ENCODE assay signal across 16 cellular contexts in genomic region chr17:40952675-40953074, GRCh38. TPM values are rescaled to one million over a fixed set of nuclear protein-coding genes. Genes with fewer than 3 reads are reported as not detected.
DNase-seq lines count a peak whose midpoint lies in the region; ATAC-seq and TF ChIP-seq lines count a peak whose summit lies in the region.
"Had no signal": no experiment of that assay in that cellular context is flagged by ENCODE, and none has a peak within 500 bp of the region (broad histone marks: within the 10 kb centered on the region; RNA-seq: fewer than 3 reads in every experiment).

No MANE protein-coding gene starts in this region.

- H3K79me2 ChIP-seq in osteoblast (ENCODE audit: insufficient read depth, low read length) = no peaks in the 10 kb centered on the region

- no peak for TF ChIP-seq CTCF in esophagus squamous epithelium (IDR thresholded peaks at IDR 0.05)
- no peak for TF ChIP-seq CTCF in osteoblast (IDR thresholded peaks at IDR 0.05; ENCODE audit: extremely low read depth, low read depth, low read length)

- no peaks in the 10 kb centered on the region for H4K20me1 ChIP-seq in osteoblast (ENCODE audit: insufficient read depth, low read length)

- no peak overlapping the region for H3K27ac Mint-ChIP-seq in activated T-cell treated with anti-CD3 and anti-CD28 coated beads, Interleukin-2, amount 50 U/mL, for 24 hours

- no peak for TF ChIP-seq POLR2A in esophagus squamous epithelium (IDR thresholded peaks at IDR 0.05)

- ATAC-seq in left colon = no peak

- no peaks in the 10 kb centered on the region for H3K27me3 ChIP-seq in MG63
- H3K27me3 ChIP-seq in esophagus squamous epithelium = peaks cover 0 to 39% (median 0%) of the 10 kb centered on the region in 4 donors
- H3K27me3 ChIP-seq in osteoblast (ENCODE audit: insufficient read depth, low read length) = no peaks in the 10 kb centered on the region

- peaks cover 78% of the 10 kb centered on the region for H3K27me3 Mint-ChIP-seq in activated T-cell treated with anti-CD3 and anti-CD28 coated beads, Interleukin-2, amount 50 U/mL, for 24 hours

- peaks cover 4% of the 10 kb centered on the region for H3K4me1 Mint-ChIP-seq in activated T-cell treated with anti-CD3 and anti-CD28 coated beads, Interleukin-2, amount 50 U/mL, for 24 hours (ENCODE audit: low read depth)

- H2AFZ ChIP-seq in osteoblast (ENCODE audit: low read length) = no peak overlapping the region

- H3K36me3 Mint-ChIP-seq in activated T-cell treated with anti-CD3 and anti-CD28 coated beads, Interleukin-2, amount 50 U/mL, for 24 hours (ENCODE audit: low read depth) = no peaks in the 10 kb centered on the region

- no peak overlapping the region for H3K4me3 Mint-ChIP-seq in activated T-cell treated with anti-CD3 and anti-CD28 coated beads, Interleukin-2, amount 50 U/mL, for 24 hours

- WGBS in esophagus squamous epithelium, 2 donors = 13 to 25% methylated on average over 1 of the region's 1 CpG

- no peak overlapping the region for H3K4me2 ChIP-seq in osteoblast (ENCODE audit: insufficient read depth, low read length)

- intact Hi-C loops in esophagus squamous epithelium (cut with DNase I) (no loop called here), left colon (cut with DNase I, micrococcal nuclease) (no loop called here)

- H3K36me3 ChIP-seq in MG63 (no peaks in the 10 kb centered on the region), esophagus squamous epithelium (no peaks in the 10 kb centered on the region), osteoblast (ENCODE audit: insufficient read depth, low read length) (no peaks in the 10 kb centered on the region)
- H3K36me3 ChIP-seq: esophagus muscularis mucosa had no signal

- peaks cover 0 to 50% (median 23%) of the 10 kb centered on the region in 3 donors for H3K4me1 ChIP-seq in esophagus squamous epithelium
- peaks cover 56% of the 10 kb centered on the region for H3K4me1 ChIP-seq in osteoblast (ENCODE audit: insufficient read depth, low read length)

- H3K4me3 ChIP-seq in MG63 = no peak overlapping the region
- no peak overlapping the region for H3K4me3 ChIP-seq in esophagus squamous epithelium
- H3K4me3 ChIP-seq in osteoblast (ENCODE audit: insufficient read depth, low read length) = no peak overlapping the region
- H3K4me3 ChIP-seq: esophagus muscularis mucosa had no signal

- no peaks in the 10 kb centered on the region for H3K9me3 Mint-ChIP-seq in activated T-cell treated with anti-CD3 and anti-CD28 coated beads, Interleukin-2, amount 50 U/mL, for 24 hours

- DNase-seq in CD1c-positive myeloid dendritic cell (ENCODE audit: extremely low spot score) (peak; percentile 72), MG63 (peak; percentile 71), esophagus squamous epithelium (lab: John Stamatoyannopoulos, UW) (no peak), osteoblast (ENCODE audit: insufficient read length, low spot score, missing footprints) (no peak), amniotic stem cell (lab: John Stamatoyannopoulos, UW) (no peak), left colon (no peak), SHP77 (lab: John Stamatoyannopoulos, UW) (no peak)
- no peak for DNase-seq in activated T-cell treated with anti-CD3 and anti-CD28 coated beads, Interleukin-2, amount 50 U/mL, for 24 hours
- DNase-seq: activated CD8-positive, alpha-beta memory T cell treated with anti-CD3 and anti-CD28 coated beads, Interleukin-2, amount 50 U/mL, for 4 hours; amygdala; NCI-H2029 treated with DMSO at 0.1 percent for 48 hours had no signal

- H3K9me3 ChIP-seq in MG63 (no peaks in the 10 kb centered on the region), esophagus squamous epithelium (no peaks in the 10 kb centered on the region), osteoblast (ENCODE audit: low read depth, low read length) (no peaks in the 10 kb centered on the region)
- H3K9me3 ChIP-seq: esophagus muscularis mucosa had no signal

- H3K27ac ChIP-seq in esophagus squamous epithelium = peak overlapping the region in 3 of 4 donors; percentile 64 to 74 (median 65)
- peak overlapping the region; percentile 98 for H3K27ac ChIP-seq in osteoblast (ENCODE audit: low read depth, low read length)
- H3K27ac ChIP-seq: esophagus muscularis mucosa had no signal

RNA-seq across cellular contexts. Expression of gene KRT39, which starts 14.1 kb away (rescaled TPM):
- total RNA-seq in MG63 (2014; rRNA removed; shearing (Covaris generic); ENCODE audit: low replicate concordance) = not detected in 2 replicates
- not detected for total RNA-seq in esophagus squamous epithelium
- total RNA-seq in osteoblast = 0.36 TPM in 1 of 2 replicates, not detected in the other
- total RNA-seq in left colon = not detected
- total RNA-seq: esophagus muscularis mucosa, HT-29, liver, OCI-LY7, pulmonary artery endothelial cell had no signal

RNA-seq across cellular contexts. Expression of gene KRT23, which starts 15.2 kb away (rescaled TPM):
- 0.07 TPM in 1 of 2 replicates, not detected in the other for total RNA-seq in MG63 (2014; rRNA removed; shearing (Covaris generic); ENCODE audit: low replicate concordance)
- 10 to 100 TPM in 1 of 4 donors, 1 to 10 TPM in 2, under 1 TPM in 1; 0.38 to 19.6 (median 4.9) TPM for total RNA-seq in esophagus squamous epithelium
- total RNA-seq in osteoblast = 0.36 and 0.59 TPM in 2 replicates
- under 1 TPM in 1 of 2 donors, not detected in 1; 0.28 TPM for total RNA-seq in left colon
- total RNA-seq: OCI-LY7, pulmonary artery endothelial cell had no signal

RNA-seq across cellular contexts. Expression of gene KRT40, which starts 31.5 kb away (rescaled TPM):
- not detected in 2 replicates for total RNA-seq in MG63 (2014; rRNA removed; shearing (Covaris generic); ENCODE audit: low replicate concordance)
- total RNA-seq in esophagus squamous epithelium = under 1 TPM in 1 of 4 donors, not detected in 3; 0.19 TPM
- under 0.01 TPM in 1 of 2 replicates, not detected in the other for total RNA-seq in osteoblast
- total RNA-seq in left colon = under 1 TPM; 0.21 to 0.39 TPM
- total RNA-seq: esophagus muscularis mucosa, liver, OCI-LY7, pulmonary artery endothelial cell had no signal

RNA-seq across cellular contexts. Expression of gene KRTAP3-3, which starts 41.3 kb away (rescaled TPM):
- not detected in 2 replicates for total RNA-seq in MG63 (2014; rRNA removed; shearing (Covaris generic); ENCODE audit: low replicate concordance)
- total RNA-seq in esophagus squamous epithelium = not detected
- not detected in 2 replicates for total RNA-seq in osteoblast
- total RNA-seq in left colon = not detected
- total RNA-seq: esophagus muscularis mucosa, HT-29, liver, OCI-LY7, pulmonary artery endothelial cell had no signal

RNA-seq across cellular contexts. Expression of gene KRTAP3-2, which starts 47.0 kb away (rescaled TPM):
- not detected in 2 replicates for total RNA-seq in MG63 (2014; rRNA removed; shearing (Covaris generic); ENCODE audit: low replicate concordance)
- total RNA-seq in esophagus squamous epithelium = under 1 TPM in 1 of 4 donors, not detected in 3; 0.57 TPM
- not detected in 2 replicates for total RNA-seq in osteoblast
- not detected for total RNA-seq in left colon
- total RNA-seq: esophagus muscularis mucosa, HT-29, liver, OCI-LY7, pulmonary artery endothelial cell had no signal

Comparison
In these comparisons a context has a peak if more than half of its experiments do, and no peak if none do; other contexts are left out.
1. DNase-seq: peak in CD1c-positive myeloid dendritic cell (single experiment) and MG63 (single experiment); none in esophagus squamous epithelium (single experiment), osteoblast (single experiment), activated T-cell treated with anti-CD3 and anti-CD28 coated beads, Interleukin-2, amount 50 U/mL, for 24 hours (single experiment), amniotic stem cell (single experiment), left colon (0 of 2) and SHP77 (0 of 2).